ENCODE assay signal across 8 cellular contexts in the genomic region with DNA sequence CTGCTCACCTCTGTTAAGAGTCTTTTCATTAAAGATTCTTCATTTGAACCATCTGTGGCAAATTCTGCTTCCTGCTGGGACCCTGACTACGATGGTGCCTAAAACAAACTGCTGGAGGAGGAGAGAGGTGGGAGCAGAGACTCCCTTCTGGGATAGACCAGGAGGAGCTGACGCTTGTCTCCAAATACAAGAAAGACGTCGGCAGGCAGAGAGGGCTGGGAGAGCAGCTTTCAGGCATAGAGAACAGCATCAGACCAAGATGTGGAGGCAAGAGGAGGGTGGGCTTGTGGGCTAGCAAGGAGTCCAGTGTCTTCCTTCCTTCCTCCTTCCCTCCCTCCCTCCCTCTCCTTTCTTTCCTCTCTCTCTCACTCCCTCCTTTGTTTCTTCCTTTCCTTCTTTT.
"Had no signal": no experiment of that assay in that cellular context is flagged by ENCODE, and none has a peak within 500 bp of the region (broad histone marks: within the 10 kb centered on the region; RNA-seq: fewer than 3 reads in every experiment).

No MANE protein-coding gene starts in this region.

- H3K9me3 ChIP-seq: HAP-1 had no signal

- H3K36me3 ChIP-seq: HAP-1 had no signal

- DNase-seq: HFFc6, KBM-7 had no signal

- H2AFZ ChIP-seq: GM23338 had no signal

- H3K9ac ChIP-seq: KMS-11 had no signal

- H3K4me2 ChIP-seq: GM23338, KMS-11 had no signal

- ATAC-seq: HCT116, HepG2 had no signal

- FAIRE-seq: HepG2 had no signal

- H3K4me1 ChIP-seq: HAP-1 had no signal

- H3K4me3 ChIP-seq: GM23338, HAP-1 had no signal

- H3K27ac ChIP-seq: HL-60, KMS-11 had no signal
